ENCODE assay signal across 23 cellular contexts in the genomic region with DNA sequence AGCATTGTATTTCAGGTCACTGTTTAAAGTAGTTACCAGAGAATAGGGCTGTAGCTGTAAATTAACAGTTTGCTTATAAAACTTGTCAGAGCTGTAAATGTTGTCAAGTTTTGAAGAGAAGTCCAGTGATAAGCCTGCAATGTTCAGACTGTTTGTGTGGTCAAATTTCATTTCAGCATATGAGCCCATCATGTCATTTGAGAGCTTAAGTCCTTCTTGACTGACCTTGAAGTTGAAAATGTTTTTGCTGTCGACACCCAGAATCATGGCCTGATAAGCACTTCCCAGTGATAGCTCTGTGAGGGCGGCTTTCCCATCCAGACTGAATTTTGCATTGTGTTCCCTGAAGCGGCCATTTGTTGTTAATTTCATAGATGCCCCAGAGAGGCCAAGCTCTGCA. TPM values are rescaled to one million over a fixed set of nuclear protein-coding genes. Genes with fewer than 3 reads are reported as not detected.
"Had no signal": no experiment of that assay in that cellular context is flagged by ENCODE, and none has a peak within 500 bp of the region (broad histone marks: within the 10 kb centered on the region; RNA-seq: fewer than 3 reads in every experiment).

No MANE protein-coding gene starts in this region.

- FAIRE-seq: RCC 7860 had no signal

- H3K9me3 ChIP-seq: MG63, SJCRH30 had no signal

- ATAC-seq: SK-N-SH treated with all-trans-retinoic acid at 6 μM for 48 hours had no signal

- H3K4me3 ChIP-seq: MG63, SJCRH30 had no signal

- DNase-seq: IMR-90, Karpas-422, KG1, MG63, NCI-H1092, NCI-H1105 treated with DMSO at 0.1 percent for 48 hours, NCI-H1417 treated with DMSO at 0.1 percent for 48 hours, NCI-H146, NCI-H1694 treated with DMSO at 0.1 percent for 48 hours, NCI-H1930, NCI-H2081, NCI-H2107, NCI-H2227 treated with DMSO at 0.1 percent for 48 hours, NCI-H524, NCI-H526 treated with DMSO at 0.1 percent for 48 hours, NCI-H748 treated with DMSO at 0.1 percent for 48 hours, RPMI8226, SHP77 treated with DMSO at 0.1 percent for 48 hours, SJCRH30 had no signal

- H3K4me1 ChIP-seq: SJCRH30 had no signal

- H3K36me3 ChIP-seq: MG63, SJCRH30 had no signal

- H3K27ac ChIP-seq: HL-60, SJCRH30 had no signal

RNA-seq across cellular contexts. Expression of a gene that starts 32.4 kb away (rescaled TPM):
- total RNA-seq: NCI-H460 had no signal
- polyA plus RNA-seq: IMR-90 had no signal
